In genomic region chr1:69038379-69038778, GRCh38 we compare ENCODE assay signal across 26 cellular contexts.
"Had no signal": no experiment of that assay in that cellular context is flagged by ENCODE, and none has a peak within 500 bp of the region (broad histone marks: within the 10 kb centered on the region; RNA-seq: fewer than 3 reads in every experiment).

No MANE protein-coding gene starts in this region.

- ATAC-seq: natural killer cell; pancreas; right cardiac atrium; right lobe of liver; stimulated activated effector memory CD8-positive, alpha-beta T cell treated with anti-CD3 and anti-CD28 coated beads, Interleukin-12 subunit alpha, Interleukin-12 subunit beta, amount 100 ng/mL, for 72 hours; stimulated activated naive B cell treated with anti-CD40 and anti-IgM and Interleukin-4, amounts not matched to agents 10 μg/mL and 1 μg/mL and 100 μg/mL, for 72 hours had no signal

- H3K27me3 Mint-ChIP-seq: stimulated activated naive B cell treated with anti-CD40 and anti-IgM and Interleukin-4, amounts not matched to agents 10 μg/mL and 1 μg/mL and 100 μg/mL, for 72 hours; stimulated activated naive CD8-positive, alpha-beta T cell treated with anti-CD3 and anti-CD28 coated beads, Interleukin-15, Interleukin-2, amounts not matched to agents 100 ng/mL and 50 ng/mL, for 24 hours had no signal

- H3K9me3 ChIP-seq: neutrophil, pancreas, prostate gland, right lobe of liver, thyroid gland, vagina had no signal

- H3K4me3 ChIP-seq: neural progenitor cell, pancreas, prostate gland, right lobe of liver, sigmoid colon, stomach, thoracic aorta, thyroid gland, tibial nerve, upper lobe of left lung, vagina had no signal

- H3K9ac ChIP-seq: neural progenitor cell had no signal

- H3K27ac Mint-ChIP-seq: natural killer cell; nephron; neural progenitor cell; stimulated activated effector memory CD8-positive, alpha-beta T cell treated with anti-CD3 and anti-CD28 coated beads, Interleukin-12 subunit alpha, Interleukin-12 subunit beta, amount 100 ng/mL, for 72 hours; stimulated activated naive B cell treated with anti-CD40 and anti-IgM and Interleukin-4, amounts not matched to agents 10 μg/mL and 1 μg/mL and 100 μg/mL, for 72 hours; stimulated activated naive CD8-positive, alpha-beta T cell treated with anti-CD3 and anti-CD28 coated beads, Interleukin-15, Interleukin-2, amounts not matched to agents 100 ng/mL and 50 ng/mL, for 24 hours had no signal

- H3K27me3 ChIP-seq: neural progenitor cell, neutrophil, pancreas, right lobe of liver, sigmoid colon, stomach, thyroid gland, tibial nerve, upper lobe of left lung, vagina had no signal

- H3K4me2 ChIP-seq: neural progenitor cell had no signal

- H3K4me1 ChIP-seq: neural progenitor cell, pancreas, prostate gland, right lobe of liver, sigmoid colon, stomach, thyroid gland, tibial nerve, upper lobe of left lung, vagina had no signal

- H3K27ac ChIP-seq: neural progenitor cell, neutrophil, pancreas, prostate gland, right lobe of liver, sigmoid colon, stomach, thoracic aorta, thyroid gland, tibial nerve, upper lobe of left lung, vagina had no signal

- H3K4me3 Mint-ChIP-seq: natural killer cell; nephron; neural progenitor cell; stimulated activated effector memory CD8-positive, alpha-beta T cell treated with anti-CD3 and anti-CD28 coated beads, Interleukin-12 subunit alpha, Interleukin-12 subunit beta, amount 100 ng/mL, for 72 hours; stimulated activated naive B cell treated with anti-CD40 and anti-IgM and Interleukin-4, amounts not matched to agents 10 μg/mL and 1 μg/mL and 100 μg/mL, for 72 hours; stimulated activated naive CD8-positive, alpha-beta T cell treated with anti-CD3 and anti-CD28 coated beads, Interleukin-15, Interleukin-2, amounts not matched to agents 100 ng/mL and 50 ng/mL, for 24 hours had no signal

- H2AFZ ChIP-seq: neural progenitor cell had no signal

- DNase-seq: natural killer cell; nucleus accumbens; right lobe of liver; sigmoid colon; small intestine; stimulated activated CD4-positive, alpha-beta T cell treated with anti-CD3 and anti-CD28 coated beads, Interleukin-15, amount 100 ng/mL, for 24 hours; stimulated activated CD4-positive, alpha-beta T cell treated with anti-CD3 and anti-CD28 coated beads, Interleukin-2, amount 100 ng/mL, for 24 hours; stimulated activated CD4-positive, alpha-beta T cell treated with anti-CD3 and anti-CD28 coated beads, Interleukin-2, amount 100 ng/mL, for 48 hours; stimulated activated CD4-positive, alpha-beta T cell treated with anti-CD3 and anti-CD28 coated beads, Interleukin-4, amount 100 ng/mL, for 24 hours; stimulated activated naive B cell treated with anti-CD40 and anti-IgM and Interleukin-4, amounts not matched to agents 10 μg/mL and 1 μg/mL and 100 μg/mL, for 72 hours; stimulated activated naive CD4-positive, alpha-beta T cell treated with Interleukin-2 at 50 U/mL for 16 hours; stomach; thyroid gland; trophoblast cell; upper lobe of left lung had no signal

- H3K36me3 Mint-ChIP-seq: natural killer cell; neural progenitor cell; stimulated activated effector memory CD8-positive, alpha-beta T cell treated with anti-CD3 and anti-CD28 coated beads, Interleukin-12 subunit alpha, Interleukin-12 subunit beta, amount 100 ng/mL, for 72 hours; stimulated activated naive B cell treated with anti-CD40 and anti-IgM and Interleukin-4, amounts not matched to agents 10 μg/mL and 1 μg/mL and 100 μg/mL, for 72 hours had no signal

- H3K4me1 Mint-ChIP-seq: natural killer cell; nephron; neural progenitor cell; stimulated activated effector memory CD8-positive, alpha-beta T cell treated with anti-CD3 and anti-CD28 coated beads, Interleukin-12 subunit alpha, Interleukin-12 subunit beta, amount 100 ng/mL, for 72 hours; stimulated activated naive B cell treated with anti-CD40 and anti-IgM and Interleukin-4, amounts not matched to agents 10 μg/mL and 1 μg/mL and 100 μg/mL, for 72 hours had no signal

- H3K36me3 ChIP-seq: neural progenitor cell, neutrophil, pancreas, prostate gland, right lobe of liver, sigmoid colon, stomach, thoracic aorta, thyroid gland, tibial nerve, upper lobe of left lung, vagina had no signal
